ENCODE assay signal across 7 cellular contexts in genomic region chr5:140725799-140726471, GRCh38. TPM values are rescaled to one million over a fixed set of nuclear protein-coding genes. Genes with fewer than 3 reads are reported as not detected.
A peak's percentile ranks its signal among the peaks of the same experiment; 100 is the strongest.
DNase-seq lines count a peak whose midpoint lies in the region; ATAC-seq and TF ChIP-seq lines count a peak whose summit lies in the region.

No MANE protein-coding gene starts in this region.

- TF ChIP-seq CTCF in epithelial cell of proximal tubule (conservative IDR thresholded peaks at IDR 0.05; ENCODE audit: low read depth, low read length) (no peak), nephron progenitor cell (IDR thresholded peaks at IDR 0.05) (no peak)

- no peak overlapping the region for H3K27ac ChIP-seq in subcutaneous abdominal adipose tissue (ENCODE audit: low read depth, low read length)

- peaks cover 58% of the 10 kb centered on the region for H3K27me3 Mint-ChIP-seq in nephron progenitor cell (ENCODE audit: low read depth, poor library complexity)

- ATAC-seq in GM18520 (IDR thresholded peaks at IDR 0.05; ENCODE audit: unreplicated experiment) (peak; percentile 94), HG02884 (IDR thresholded peaks at IDR 0.05; ENCODE audit: unreplicated experiment) (peak; percentile 63)

- no peaks in the 10 kb centered on the region for H3K36me3 Mint-ChIP-seq in nephron progenitor cell (ENCODE audit: low read depth)

- H3K27me3 ChIP-seq in subcutaneous abdominal adipose tissue (ENCODE audit: control insufficient read depth in 5 of 5, insufficient read depth in 4 of 5, low read length in 5 of 5), result no peaks in the 10 kb centered on the region

- no peak overlapping the region for H3K9ac ChIP-seq in subcutaneous abdominal adipose tissue (ENCODE audit: low read length in 5 of 5)

- DNase-seq in NCI-H748 (lab: John Stamatoyannopoulos, UW; ENCODE audit: unreplicated experiment) (peak; percentile 94), epithelial cell of proximal tubule (ENCODE audit: low read depth) (peak; percentile 80), nephron progenitor cell (peak; percentile 69)
- DNase-seq in activated CD8-positive, alpha-beta memory T cell treated with anti-CD3 and anti-CD28 coated beads, Interleukin-2, amount 50 U/mL, for 48 hours, result peak; percentile 93

- H3K4me1 ChIP-seq in subcutaneous abdominal adipose tissue (ENCODE audit: control insufficient read depth in 5 of 5, insufficient read depth in 5 of 5, low read length in 5 of 5), result peaks cover 0 to 3% (median 0%) of the 10 kb centered on the region in 5 donors

- peak overlapping the region; percentile 64 for H3K4me3 ChIP-seq in epithelial cell of proximal tubule (ENCODE audit: low read depth, low read length)
- peak overlapping the region in 3 of 5 donors; percentile 46 to 59 (median 51) for H3K4me3 ChIP-seq in subcutaneous abdominal adipose tissue (ENCODE audit: low read depth in 1 of 5, low read length in 5 of 5)

- no peak overlapping the region for H3K27ac Mint-ChIP-seq in nephron progenitor cell

- H3K4me3 Mint-ChIP-seq in nephron progenitor cell, result peak overlapping the region; percentile 86

- no peaks in the 10 kb centered on the region for H3K9me3 ChIP-seq in subcutaneous abdominal adipose tissue (ENCODE audit: control insufficient read depth in 5 of 5, low read length in 5 of 5)

- no peaks in the 10 kb centered on the region for H3K9me3 Mint-ChIP-seq in nephron progenitor cell

- H3K4me1 Mint-ChIP-seq in nephron progenitor cell, result peaks cover 5% of the 10 kb centered on the region

- H3K36me3 ChIP-seq in subcutaneous abdominal adipose tissue (ENCODE audit: control insufficient read depth in 5 of 5, insufficient read depth in 5 of 5, low read length in 5 of 5), result no peaks in the 10 kb centered on the region

RNA-seq across cellular contexts. Expression of gene ZMAT2, which starts 25.7 kb away (rescaled TPM):
- total RNA-seq in epithelial cell of proximal tubule, result 38.3 and 43.6 TPM in 2 replicates

RNA-seq across cellular contexts. Expression of gene HARS2, which starts 34.7 kb away (rescaled TPM):
- total RNA-seq in epithelial cell of proximal tubule, result 33.9 and 39.5 TPM in 2 replicates

RNA-seq across cellular contexts. Expression of gene HARS1, which starts 34.8 kb away (rescaled TPM):
- total RNA-seq in epithelial cell of proximal tubule, result 83.0 and 123 TPM in 2 replicates

RNA-seq across cellular contexts. Expression of gene DND1, which starts 52.6 kb away (rescaled TPM):
- 0.14 TPM in 1 of 2 replicates, not detected in the other for total RNA-seq in epithelial cell of proximal tubule
